In the genomic region with DNA sequence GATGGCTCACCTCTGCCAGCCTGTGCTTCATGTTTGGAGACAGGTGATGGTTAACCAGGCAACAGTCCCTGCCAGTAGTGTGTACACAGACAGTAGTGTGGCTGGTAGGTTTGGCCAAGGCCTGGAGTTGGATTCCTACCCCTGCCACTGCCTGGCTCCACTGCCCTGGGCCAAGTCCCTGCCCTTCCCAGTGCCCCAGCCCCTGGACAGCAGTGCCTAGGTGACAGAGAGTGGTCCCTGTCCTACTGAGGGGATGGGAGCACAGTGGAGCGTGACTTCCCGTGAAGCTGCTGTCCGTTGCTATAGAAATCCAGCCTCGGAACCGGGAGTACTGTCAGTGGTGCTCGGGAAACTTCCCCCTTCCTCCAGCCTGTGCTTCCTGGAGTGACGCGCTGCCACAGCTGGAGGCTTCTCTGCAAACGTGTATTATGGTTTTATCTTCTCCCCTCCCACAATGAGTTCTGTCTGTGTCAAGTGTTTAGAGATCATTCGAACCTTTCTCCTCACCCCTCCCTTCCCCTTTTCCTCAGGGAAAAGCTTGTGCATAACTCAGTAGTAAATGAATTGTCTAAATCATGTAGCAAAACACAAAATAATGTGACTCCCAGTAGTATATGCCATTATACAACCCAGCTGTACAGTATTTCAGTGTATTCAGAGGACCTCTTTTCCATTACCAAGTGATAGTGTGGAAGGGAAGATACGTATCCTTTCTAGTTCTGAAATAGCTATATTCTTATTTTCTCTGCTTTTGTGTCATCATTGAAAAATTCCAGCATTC, we compare ENCODE assay signal across 8 cellular contexts.
A peak's percentile ranks its signal among the peaks of the same experiment; 100 is the strongest.
DNase-seq lines count a peak whose midpoint lies in the region; ATAC-seq lines count a peak whose summit lies in the region.

No MANE protein-coding gene starts in this region.

- no peak overlapping the region for H3K4me3 ChIP-seq in aorta (ENCODE audit: low read length in 2 of 2)

- H3K27ac ChIP-seq in aorta (ENCODE audit: low read depth in 1 of 2, low read length in 2 of 2), result no peak overlapping the region

- H3K27me3 ChIP-seq in aorta (ENCODE audit: control insufficient read depth in 1 of 2, insufficient read depth in 2 of 2, low read length in 1 of 2), result no peaks in the 10 kb centered on the region

- H3K9me3 ChIP-seq in aorta (ENCODE audit: control insufficient read depth, low read length), result no peaks in the 10 kb centered on the region

- H3K4me1 Mint-ChIP-seq in stimulated activated naive CD8-positive, alpha-beta T cell treated with anti-CD3 and anti-CD28 coated beads, Interleukin-15, amount 100 ng/mL, for 72 hours, result peaks cover 76% of the 10 kb centered on the region
- H3K4me1 Mint-ChIP-seq in activated naive CD8-positive, alpha-beta T cell treated with anti-CD3 and anti-CD28 coated beads, Interleukin-2, amount 50 U/mL, for 24 hours, result peaks cover 53% of the 10 kb centered on the region

- no peaks in the 10 kb centered on the region for H3K4me1 ChIP-seq in aorta (ENCODE audit: control insufficient read depth in 1 of 2, insufficient read depth in 2 of 2, low read length in 2 of 2)

- H3K9me3 Mint-ChIP-seq in stimulated activated naive CD8-positive, alpha-beta T cell treated with anti-CD3 and anti-CD28 coated beads, Interleukin-15, amount 100 ng/mL, for 72 hours, result no peaks in the 10 kb centered on the region
- no peaks in the 10 kb centered on the region for H3K9me3 Mint-ChIP-seq in activated naive CD8-positive, alpha-beta T cell treated with anti-CD3 and anti-CD28 coated beads, Interleukin-2, amount 50 U/mL, for 24 hours

- ATAC-seq in stimulated activated naive CD8-positive, alpha-beta T cell treated with anti-CD3 and anti-CD28 coated beads, Interleukin-15, amount 100 ng/mL, for 72 hours, result peak; percentile 37
- no peak for ATAC-seq in stimulated activated naive CD8-positive, alpha-beta T cell treated with anti-CD3 and anti-CD28 coated beads, Interleukin-15, Interleukin-2, amounts not matched to agents 100 U/mL and 50 U/mL, for 24 hours
- ATAC-seq in activated naive CD8-positive, alpha-beta T cell treated with anti-CD3 and anti-CD28 coated beads, Interleukin-2, amount 50 U/mL, for 24 hours, result no peak
- ATAC-seq in aorta (ENCODE audit: low FRiP score), result no peak

- no peak overlapping the region for H3K27ac Mint-ChIP-seq in stimulated activated naive CD8-positive, alpha-beta T cell treated with anti-CD3 and anti-CD28 coated beads, Interleukin-15, amount 100 ng/mL, for 72 hours
- peak overlapping the region; percentile 36 for H3K27ac Mint-ChIP-seq in activated naive CD8-positive, alpha-beta T cell treated with anti-CD3 and anti-CD28 coated beads, Interleukin-2, amount 50 U/mL, for 24 hours

- no peaks in the 10 kb centered on the region for H3K27me3 Mint-ChIP-seq in stimulated activated naive CD8-positive, alpha-beta T cell treated with anti-CD3 and anti-CD28 coated beads, Interleukin-15, amount 100 ng/mL, for 72 hours
- no peaks in the 10 kb centered on the region for H3K27me3 Mint-ChIP-seq in activated naive CD8-positive, alpha-beta T cell treated with anti-CD3 and anti-CD28 coated beads, Interleukin-2, amount 50 U/mL, for 24 hours

- H3K4me3 Mint-ChIP-seq in stimulated activated naive CD8-positive, alpha-beta T cell treated with anti-CD3 and anti-CD28 coated beads, Interleukin-15, amount 100 ng/mL, for 72 hours, result no peak overlapping the region
- H3K4me3 Mint-ChIP-seq in activated naive CD8-positive, alpha-beta T cell treated with anti-CD3 and anti-CD28 coated beads, Interleukin-2, amount 50 U/mL, for 24 hours, result no peak overlapping the region

- no peaks in the 10 kb centered on the region for H3K36me3 ChIP-seq in aorta (ENCODE audit: control insufficient read depth in 1 of 2, insufficient read depth in 2 of 2, low read length in 1 of 2)

- peaks cover 19% of the 10 kb centered on the region for H3K36me3 Mint-ChIP-seq in activated naive CD8-positive, alpha-beta T cell treated with anti-CD3 and anti-CD28 coated beads, Interleukin-2, amount 50 U/mL, for 24 hours (ENCODE audit: low read depth)

- 59% methylated on average over 11 of the region's 11 CpGs for WGBS in aorta, 2 donors

- no peak for DNase-seq in stimulated activated naive CD8-positive, alpha-beta T cell treated with anti-CD3 and anti-CD28 coated beads, Interleukin-15, amount 100 ng/mL, for 72 hours
- DNase-seq in stimulated activated naive CD8-positive, alpha-beta T cell treated with anti-CD3 and anti-CD28 coated beads, Interleukin-15, Interleukin-2, amounts not matched to agents 100 U/mL and 50 U/mL, for 24 hours, result no peak
- DNase-seq in activated naive CD8-positive, alpha-beta T cell treated with anti-CD3 and anti-CD28 coated beads, Interleukin-2, amount 50 U/mL, for 24 hours, result no peak
- DNase-seq in kidney tubule cell (ENCODE audit: low spot score) (peak; percentile 76), aorta (peak; percentile 61 to 68), foreskin melanocyte (no peak), SK-N-DZ (ENCODE audit: low spot score) (no peak)
- no peak for DNase-seq in activated T-cell treated with anti-CD3 and anti-CD28 coated beads, Interleukin-2, amount 50 U/mL, for 48 hours

- intact Hi-C loops in aorta (cut with DNase I), result no loop called here

Comparison
In these comparisons a context has a peak if more than half of its experiments do, and no peak if none do; other contexts are left out.
1. DNase-seq: peak in kidney tubule cell (single experiment) and aorta (2 of 2); none in stimulated activated naive CD8-positive, alpha-beta T cell treated with anti-CD3 and anti-CD28 coated beads, Interleukin-15, amount 100 ng/mL, for 72 hours (0 of 2), stimulated activated naive CD8-positive, alpha-beta T cell treated with anti-CD3 and anti-CD28 coated beads, Interleukin-15, Interleukin-2, amounts not matched to agents 100 U/mL and 50 U/mL, for 24 hours (single experiment), activated naive CD8-positive, alpha-beta T cell treated with anti-CD3 and anti-CD28 coated beads, Interleukin-2, amount 50 U/mL, for 24 hours (single experiment), foreskin melanocyte (single experiment), SK-N-DZ (single experiment) and activated T-cell treated with anti-CD3 and anti-CD28 coated beads, Interleukin-2, amount 50 U/mL, for 48 hours (0 of 2).